In genomic region chr14:75229923-75230792, GRCh38 we compare ENCODE assay signal across 9 cellular contexts. TPM values are rescaled to one million over a fixed set of nuclear protein-coding genes. Genes with fewer than 3 reads are reported as not detected.
DNase-seq lines count a peak whose midpoint lies in the region; ATAC-seq and TF ChIP-seq lines count a peak whose summit lies in the region.
"Had no signal": no experiment of that assay in that cellular context is flagged by ENCODE, and none has a peak within 500 bp of the region (broad histone marks: within the 10 kb centered on the region; RNA-seq: fewer than 3 reads in every experiment).

No MANE protein-coding gene starts in this region.

- H3K18ac ChIP-seq in mesendoderm (ENCODE audit: low read length), result peak overlapping the region; percentile 81

- no peak overlapping the region for H3K23ac ChIP-seq in mesendoderm (ENCODE audit: low read length)

- H2BK120ac ChIP-seq in mesendoderm (ENCODE audit: low read depth, low read length), result peak overlapping the region; percentile 11

- ATAC-seq in HG03196 (IDR thresholded peaks at IDR 0.05; ENCODE audit: unreplicated experiment), result peak; percentile 61
- peak; percentile 54 for ATAC-seq in SK-N-SH treated with all-trans-retinoic acid at 6 μM for 48 hours
- ATAC-seq in body of pancreas, result peak; percentile 86

- intact Hi-C loops in body of pancreas (cut with DNase I) (no loop called here), transverse colon (cut with DNase I; ENCODE audit: low total_unique reads) (loop anchor here (10.0 kb wide), 1 partner anchor 45 kb away; no protein-coding TSS in a partner anchor)

- H3K9ac ChIP-seq in mesendoderm (ENCODE audit: low read length), result no peak overlapping the region

- peak; percentile 7 for DNase-seq in NCI-H1694 treated with DMSO at 0.1 percent for 48 hours (lab: John Stamatoyannopoulos, UW)
- no peak for DNase-seq in NCI-H1694 (lab: John Stamatoyannopoulos, UW)
- DNase-seq in body of pancreas, result peak; percentile 49 to 80 (median 65)
- peak; percentile 98 for DNase-seq in mesendoderm
- DNase-seq in transverse colon, result peak; percentile 69
- no peak for DNase-seq in C1 segment of cervical spinal cord (lab: John Stamatoyannopoulos, UW)

- peak overlapping the region; percentile 11 to 70 (median 42) for H3K27ac ChIP-seq in body of pancreas
- H3K27ac ChIP-seq in mesendoderm (ENCODE audit: low read depth, low read length), result peak overlapping the region; percentile 79
- peak overlapping the region; percentile 75 to 83 (median 79) for H3K27ac ChIP-seq in transverse colon
- H3K27ac ChIP-seq: adrenal gland had no signal

- H3K9me3 ChIP-seq in body of pancreas (no peaks in the 10 kb centered on the region), transverse colon (no peaks in the 10 kb centered on the region)
- H3K9me3 ChIP-seq: adrenal gland had no signal

- H3K36me3 ChIP-seq in body of pancreas (replicated peaks in 1 of 2; ENCODE audit: insufficient read depth in 1 of 2, low read depth in 2 of 2) (no peaks in the 10 kb centered on the region), mesendoderm (ENCODE audit: control insufficient read depth, insufficient read depth, low read length) (no peaks in the 10 kb centered on the region), transverse colon (no peaks in the 10 kb centered on the region)
- H3K36me3 ChIP-seq: adrenal gland had no signal

- H3K4me1 ChIP-seq in body of pancreas (peaks cover 25% of the 10 kb centered on the region), mesendoderm (ENCODE audit: control insufficient read depth, low read depth, low read length) (peaks cover 18% of the 10 kb centered on the region), transverse colon (peaks cover 13 to 53% (median 18%) of the 10 kb centered on the region in 4 donors)
- H3K4me1 ChIP-seq: adrenal gland had no signal

- 37 to 59% methylated on average over 5 to 6 of the region's 6 CpGs for WGBS in body of pancreas, 2 donors
- no CpG with 5 or more reads among the region's 6 CpGs for WGBS in mesendoderm (ENCODE audit: extremely low coverage, insufficient coverage, low lambda C conversion rate)
- WGBS in transverse colon (ENCODE audit: low coverage in 1 of 2), 2 donors, result 29 to 47% methylated on average over 1 to 6 of the region's 6 CpGs

- peak overlapping the region; percentile 76 for H2BK5ac ChIP-seq in mesendoderm (ENCODE audit: low read length)

- H3K4me3 ChIP-seq in body of pancreas (no peak overlapping the region), mesendoderm (ENCODE audit: low read length) (no peak overlapping the region), transverse colon (no peak overlapping the region)
- H3K4me3 ChIP-seq: adrenal gland had no signal

- H3K4me2 ChIP-seq in mesendoderm (ENCODE audit: low read length), result no peak overlapping the region

- no peak overlapping the region for H2BK15ac ChIP-seq in mesendoderm (replicated peaks; ENCODE audit: low read depth)

- H4K5ac ChIP-seq in mesendoderm (ENCODE audit: low read length), result no peak overlapping the region

- TF ChIP-seq CTCF in body of pancreas (IDR thresholded peaks at IDR 0.05) (peak in 4 of 7 experiments; percentile 41 to 56 (median 50)), transverse colon (IDR thresholded peaks at IDR 0.05) (peak; percentile 22 to 90 (median 41))

- peak overlapping the region; percentile 66 for H2AK5ac ChIP-seq in mesendoderm (ENCODE audit: low read length)

- H3K27me3 ChIP-seq in body of pancreas (no peaks in the 10 kb centered on the region), mesendoderm (ENCODE audit: insufficient read depth, low read length, poor library complexity) (no peaks in the 10 kb centered on the region), transverse colon (no peaks in the 10 kb centered on the region)
- H3K27me3 ChIP-seq: adrenal gland had no signal

- H3K79me2 ChIP-seq in mesendoderm (ENCODE audit: control insufficient read depth, insufficient read depth, low read length), result no peaks in the 10 kb centered on the region

- no peaks in the 10 kb centered on the region for H3K79me1 ChIP-seq in mesendoderm (ENCODE audit: low read length)

- TF ChIP-seq EP300 in transverse colon (IDR thresholded peaks at IDR 0.05; ENCODE audit: low read depth), result no peak

- in situ Hi-C loops in transverse colon (cut with MboI; ENCODE audit: low pct_ligation_motif_present in 1 of 4, low pct_unique_long_range_greater_than_20kb in 1 of 4, low sequenced_read_pairs in 3 of 4), result no loop called here

- H3K4ac ChIP-seq in mesendoderm (ENCODE audit: low read depth, low read length), result no peak overlapping the region

- no peak overlapping the region for H4K8ac ChIP-seq in mesendoderm (ENCODE audit: low read depth, low read length)

- peak overlapping the region; percentile 71 for H3K56ac ChIP-seq in mesendoderm (ENCODE audit: low read length)

- TF ChIP-seq POLR2A in body of pancreas (IDR thresholded peaks at IDR 0.05), result peak in 1 of 3 donors; percentile 17
- TF ChIP-seq POLR2A in transverse colon (IDR thresholded peaks at IDR 0.05), result peak; percentile 56

TF ChIP-seq in SK-N-SH treated with all-trans-retinoic acid at 6 μM for 48 hours, 23 proteins besides CTCF, POLR2A, EP300 and RAD21 (continues in another document):
- no peak for TF ChIP-seq POU6F1 (CRISPR knock-in tag; IDR thresholded peaks at IDR 0.05; ENCODE audit: borderline replicate concordance, low read depth)
- no peak for TF ChIP-seq RARB (CRISPR knock-in tag; IDR thresholded peaks at IDR 0.05)
- no peak for TF ChIP-seq CSRNP3 (CRISPR knock-in tag; IDR thresholded peaks at IDR 0.05)
- TF ChIP-seq ESRRG (CRISPR knock-in tag; IDR thresholded peaks at IDR 0.05), result no peak
- TF ChIP-seq ZC3H10 (CRISPR knock-in tag; IDR thresholded peaks at IDR 0.05), result no peak
- no peak for TF ChIP-seq CREB5 (CRISPR knock-in tag; IDR thresholded peaks at IDR 0.05; ENCODE audit: low read depth)
- TF ChIP-seq TSHZ2 (CRISPR knock-in tag; IDR thresholded peaks at IDR 0.05), result no peak

RNA-seq across cellular contexts. Expression of gene FOS, which starts 48.5 kb away (rescaled TPM):
- total RNA-seq in body of pancreas, result 1,000 to 10,000 TPM in 1 of 2 donors, 100 to 1,000 TPM in 1; 412 to 1,093 TPM
- 30.2 TPM for polyA plus RNA-seq in mesendoderm (2013, experiment 1 of 2)
- polyA plus RNA-seq in mesendoderm (2013, experiment 2 of 2), result 33.0 TPM
- total RNA-seq in transverse colon, result 1,000 to 10,000 TPM in 2 of 4 donors, 100 to 1,000 TPM in 2; 345 to 1,356 (median 884) TPM

RNA-seq across cellular contexts. Expression of gene TMED10, which starts 53.7 kb away (rescaled TPM):
- 100 to 1,000 TPM; 150 to 243 TPM for total RNA-seq in body of pancreas
- 212 TPM for polyA plus RNA-seq in mesendoderm (2013, experiment 1 of 2)
- 214 TPM for polyA plus RNA-seq in mesendoderm (2013, experiment 2 of 2)
- 100 to 1,000 TPM in 3 of 4 donors, 10 to 100 TPM in 1; 70.3 to 255 (median 244) TPM for total RNA-seq in transverse colon

Comparison
In these comparisons a context has a peak if more than half of its experiments do, and no peak if none do; other contexts are left out.
1. DNase-seq: peak in NCI-H1694 treated with DMSO at 0.1 percent for 48 hours (single experiment), body of pancreas (4 of 4), mesendoderm (single experiment) and transverse colon (single experiment); none in NCI-H1694 (single experiment) and C1 segment of cervical spinal cord (0 of 14).
2. Peak in every context shown above with its lines, with median percentiles within 50 percentile points of each other: ATAC-seq and H3K27ac ChIP-seq.